Comparison of ENCODE assay signal across 14 cellular contexts in the genomic region with DNA sequence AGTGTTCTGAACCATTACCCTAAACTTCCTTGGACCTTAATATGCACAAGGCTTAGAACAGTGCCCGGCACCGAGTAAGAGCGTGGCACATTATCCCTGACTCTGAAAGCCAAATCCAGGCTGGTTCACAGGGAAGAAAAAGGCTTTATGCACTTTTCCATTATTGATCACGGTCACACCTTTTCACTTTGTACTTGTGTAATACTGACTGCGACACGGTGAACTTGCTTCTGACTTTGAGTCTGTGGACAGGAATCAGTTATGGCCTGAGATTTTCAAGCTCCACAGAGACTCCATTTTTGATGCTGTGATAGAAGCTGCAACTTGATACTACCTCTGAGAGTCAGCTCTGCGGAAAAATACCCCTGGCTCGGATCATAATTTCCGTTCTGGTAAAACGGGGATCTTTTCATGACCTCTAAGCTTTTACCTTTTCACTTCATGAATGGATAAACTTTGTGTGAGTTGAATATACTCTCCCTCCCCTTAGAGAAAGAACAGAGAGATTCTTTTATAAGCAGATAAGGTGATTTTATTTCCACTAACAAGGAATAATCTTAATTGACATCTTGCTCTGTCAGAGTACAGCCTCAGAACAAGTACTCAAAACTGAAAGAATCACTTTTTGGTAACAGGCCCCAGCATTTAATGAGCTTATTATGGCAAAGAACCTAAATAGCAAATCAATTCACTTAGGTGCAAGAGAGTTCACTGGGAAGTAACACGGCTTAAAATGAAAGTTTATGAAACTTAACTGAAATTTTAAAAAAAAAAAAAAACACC.
DNase-seq lines count a peak whose midpoint lies in the region; ATAC-seq and TF ChIP-seq lines count a peak whose summit lies in the region.
"Had no signal": no experiment of that assay in that cellular context is flagged by ENCODE, and none has a peak within 500 bp of the region (broad histone marks: within the 10 kb centered on the region; RNA-seq: fewer than 3 reads in every experiment).

No MANE protein-coding gene starts in this region.

- H3K27me3 ChIP-seq in right lobe of liver, result no peaks in the 10 kb centered on the region

- H3K27me3 Mint-ChIP-seq in activated CD4-positive, alpha-beta memory T cell treated with anti-CD3 and anti-CD28 coated beads for 36 hours, result no peaks in the 10 kb centered on the region

- no peaks in the 10 kb centered on the region for H3K36me3 ChIP-seq in right lobe of liver

- intact Hi-C loops in activated CD4-positive, alpha-beta memory T cell treated with anti-CD3 and anti-CD28 coated beads for 36 hours (cut with micrococcal nuclease), result loop anchor here (1.0 to 10.0 kb wide), 3 partner anchors 79 to 1665 kb away; partner anchors contain the start of gene HERPUD2
- intact Hi-C loops in right lobe of liver (cut with DNase I), result no loop called here

- H3K27ac Mint-ChIP-seq in activated CD4-positive, alpha-beta memory T cell treated with anti-CD3 and anti-CD28 coated beads for 36 hours, result peak overlapping the region; percentile 93
- H3K27ac Mint-ChIP-seq: CD8-positive, alpha-beta T cell; HFFc6 had no signal

- no peak for DNase-seq in activated CD4-positive, CD25-positive, alpha-beta regulatory T cell treated with anti-CD3 and anti-CD28 coated beads, Interleukin-2, amount 50 U/mL, for 72 hours
- DNase-seq in COLO829 (ENCODE audit: low spot score) (peak; percentile 13), right lobe of liver (no peak), pons (ENCODE audit: low spot score) (no peak), NCI-H1105 treated with DMSO at 0.1 percent for 48 hours (lab: John Stamatoyannopoulos, UW) (no peak), DMS79 treated with DMSO at 0.1 percent for 48 hours (lab: John Stamatoyannopoulos, UW) (no peak)
- DNase-seq in activated CD4-positive, alpha-beta memory T cell treated with anti-CD3 and anti-CD28 coated beads for 36 hours, result peak; percentile 72
- DNase-seq: CD8-positive, alpha-beta T cell; dermis blood vessel endothelial cell; HFFc6; Karpas-422; NCI-H1436 treated with DMSO at 0.1 percent for 48 hours had no signal

- peaks cover 0 to 28% (median 3%) of the 10 kb centered on the region in 4 donors for H3K4me1 ChIP-seq in right lobe of liver

- H3K4me1 Mint-ChIP-seq in activated CD4-positive, alpha-beta memory T cell treated with anti-CD3 and anti-CD28 coated beads for 36 hours (ENCODE audit: low read depth), result peaks cover 92% of the 10 kb centered on the region

- peak overlapping the region; percentile 54 for H3K4me3 Mint-ChIP-seq in activated CD4-positive, alpha-beta memory T cell treated with anti-CD3 and anti-CD28 coated beads for 36 hours
- H3K4me3 Mint-ChIP-seq: CD8-positive, alpha-beta T cell; HFFc6 had no signal

- CTCF ChIA-PET in activated CD4-positive, alpha-beta memory T cell treated with anti-CD3 and anti-CD28 coated beads for 36 hours (lab: Charles Lee), result interaction anchor here (0.6 to 1.0 kb wide), 5 partner anchors 9 to 143 kb away, joined by 3 read pairs; partner anchors contain the start of gene ELMO1

- no peaks in the 10 kb centered on the region for H3K36me3 Mint-ChIP-seq in activated CD4-positive, alpha-beta memory T cell treated with anti-CD3 and anti-CD28 coated beads for 36 hours
- H3K36me3 Mint-ChIP-seq: CD8-positive, alpha-beta T cell had no signal

- ATAC-seq in activated CD4-positive, CD25-positive, alpha-beta regulatory T cell treated with anti-CD3 and anti-CD28 coated beads, Interleukin-2, amount 50 U/mL, for 24 hours, result peak; percentile 11 to 46
- ATAC-seq in right lobe of liver, result peak; percentile 31 to 71 (median 50)
- ATAC-seq: CD8-positive, alpha-beta T cell; Right ventricle myocardium inferior had no signal

- POLR2A ChIA-PET in activated CD4-positive, alpha-beta memory T cell treated with anti-CD3 and anti-CD28 coated beads for 36 hours (lab: Charles Lee), result interaction anchor here (0.7 to 2.1 kb wide), 8 partner anchors 11 to 1703 kb away, joined by 3 to 10 read pairs (median 6); partner anchors contain the start of gene ELMO1

- no peak for TF ChIP-seq CTCF in right lobe of liver (IDR thresholded peaks at IDR 0.05)

- peak overlapping the region in 1 of 3 donors; percentile 38 for H3K27ac ChIP-seq in right lobe of liver

- H3K9me3 Mint-ChIP-seq in activated CD4-positive, alpha-beta memory T cell treated with anti-CD3 and anti-CD28 coated beads for 36 hours, result no peaks in the 10 kb centered on the region
- H3K9me3 Mint-ChIP-seq: CD8-positive, alpha-beta T cell had no signal

- no peak for TF ChIP-seq POLR2A in right lobe of liver (IDR thresholded peaks at IDR 0.05)

- H3K9me3 ChIP-seq in right lobe of liver, result no peaks in the 10 kb centered on the region

- WGBS in right lobe of liver (ENCODE audit: insufficient coverage, low coverage, low lambda C conversion rate, missing lambda C conversion rate), result 39% methylated on average over 9 of the region's 11 CpGs

- no peak overlapping the region for H3K4me3 ChIP-seq in right lobe of liver

Comparison
In these comparisons a context has a peak if more than half of its experiments do, and no peak if none do; other contexts are left out.
1. DNase-seq: peak in COLO829 (single experiment) and activated CD4-positive, alpha-beta memory T cell treated with anti-CD3 and anti-CD28 coated beads for 36 hours (single experiment); none in activated CD4-positive, CD25-positive, alpha-beta regulatory T cell treated with anti-CD3 and anti-CD28 coated beads, Interleukin-2, amount 50 U/mL, for 72 hours (single experiment), right lobe of liver (0 of 3), pons (single experiment), NCI-H1105 treated with DMSO at 0.1 percent for 48 hours (single experiment) and DMS79 treated with DMSO at 0.1 percent for 48 hours (single experiment).